Comparison of ENCODE assay signal across 8 cellular contexts in the genomic region with DNA sequence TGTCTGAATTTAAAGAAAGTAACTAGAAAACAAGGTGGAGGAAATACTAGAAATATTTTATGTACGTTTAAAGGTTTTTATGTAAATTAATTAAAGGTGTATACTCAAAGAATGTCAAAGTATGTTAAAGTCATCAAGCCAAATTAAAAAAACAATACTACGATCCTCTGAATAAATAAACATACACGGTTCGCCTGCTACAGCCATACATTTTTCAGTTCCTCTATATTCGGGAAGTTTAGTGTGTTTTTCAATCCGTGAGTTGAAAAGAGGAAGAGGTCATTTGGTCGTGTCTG.
DNase-seq lines count a peak whose midpoint lies in the region; FAIRE-seq and TF ChIP-seq lines count a peak whose summit lies in the region.

No MANE protein-coding gene starts in this region.

- peaks cover 9 to 17% of the 10 kb centered on the region in 2 donors for H3K4me1 ChIP-seq in muscle layer of duodenum (ENCODE audit: control insufficient read depth in 1 of 2, insufficient read depth in 2 of 2, low read length in 2 of 2)

- H3K27ac ChIP-seq in caudate nucleus (ENCODE audit: low read depth, low read length) (peak overlapping the region; percentile 96), muscle layer of duodenum (ENCODE audit: low read length) (peak overlapping the region; percentile 54)

- H3K36me3 ChIP-seq in muscle layer of duodenum (ENCODE audit: control insufficient read depth in 1 of 2, insufficient read depth in 2 of 2, low read length in 2 of 2), result no peaks in the 10 kb centered on the region

- POLR2A ChIA-PET in AG04449 (lab: Yijun Ruan, JAX), result interaction anchor here (0.8 to 1.7 kb wide), 2 partner anchors 28 to 303 kb away, joined by 3 to 14 read pairs; partner anchors contain the start of gene RPS12

- CTCF ChIA-PET in AG04449 (lab: Yijun Ruan, JAX), result interaction anchor here (1.0 to 1.6 kb wide), 8 partner anchors 11 to 286 kb away, joined by 3 to 9 read pairs (median 4); partner anchors contain the start of gene SLC18B1

- TF ChIP-seq CTCF in AG04449 (IDR thresholded peaks at IDR 0.05; ENCODE audit: insufficient read depth, low read length, missing control alignments), result no peak
- TF ChIP-seq CTCF in LNCaP clone FGC (IDR thresholded peaks at IDR 0.05; ENCODE audit: control insufficient read depth, extremely low read depth, insufficient read depth), result no peak

- DNase-seq in AG04449 (ENCODE audit: low read depth, low spot score) (no peak), LNCaP clone FGC (ENCODE audit: low read depth) (no peak), caudate nucleus (lab: John Stamatoyannopoulos, UW) (no peak), HTR-8/SVneo (ENCODE audit: insufficient read length, low spot score) (no peak), HPDE6-E6E7 (ENCODE audit: extremely low spot score) (no peak)
- DNase-seq in effector CD8-positive, alpha-beta T cell (lab: John Stamatoyannopoulos, UW), result no peak
- no peak for DNase-seq in stimulated activated CD4-positive, alpha-beta T cell treated with anti-CD3 and anti-CD28 coated beads, Interleukin-2, amount 100 ng/mL, for 24 hours

- peak overlapping the region; percentile 81 for H3K4me3 ChIP-seq in AG04449 (ENCODE audit: low read depth, low read length)
- peak overlapping the region; percentile 65 for H3K4me3 ChIP-seq in LNCaP clone FGC (ENCODE audit: low read depth, low read length)
- H3K4me3 ChIP-seq in muscle layer of duodenum (ENCODE audit: low read depth in 1 of 2, low read length in 2 of 2), result peak overlapping the region; percentile 95 to 99

- no peak for FAIRE-seq in HTR-8/SVneo (lab: Jason Lieb, UNC)

- no peaks in the 10 kb centered on the region for H3K9me3 ChIP-seq in muscle layer of duodenum (ENCODE audit: control insufficient read depth in 1 of 2, low read length in 2 of 2)

- no peaks in the 10 kb centered on the region for H3K27me3 ChIP-seq in muscle layer of duodenum (ENCODE audit: low read depth, low read length)
